27 cellular contexts compared by ENCODE assay signal in the genomic region with DNA sequence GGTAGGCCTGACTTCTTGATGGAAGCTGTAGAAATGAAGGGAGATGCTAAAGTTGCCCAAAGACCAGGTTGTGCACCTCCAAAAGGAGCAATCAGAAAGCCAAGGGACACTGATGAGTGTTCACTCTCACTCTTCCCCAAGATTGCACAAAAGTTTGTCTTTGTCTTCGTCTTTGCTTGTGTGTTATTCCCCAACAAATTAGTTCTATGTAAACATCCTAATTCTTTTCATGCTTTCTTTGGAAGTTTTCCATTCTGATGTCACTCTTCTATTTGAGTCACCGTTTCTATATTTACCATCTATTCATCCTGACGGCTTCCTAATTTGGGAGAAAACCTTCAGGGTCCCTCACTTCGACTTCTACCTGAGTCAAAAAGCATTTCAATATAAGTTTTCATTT. TPM values are rescaled to one million over a fixed set of nuclear protein-coding genes. Genes with fewer than 3 reads are reported as not detected.
A peak's percentile ranks its signal among the peaks of the same experiment; 100 is the strongest.
DNase-seq lines count a peak whose midpoint lies in the region; ATAC-seq and TF ChIP-seq lines count a peak whose summit lies in the region.
"Had no signal": no experiment of that assay in that cellular context is flagged by ENCODE, and none has a peak within 500 bp of the region (broad histone marks: within the 10 kb centered on the region; RNA-seq: fewer than 3 reads in every experiment).

No MANE protein-coding gene starts in this region.

- POLR2A ChIA-PET in IMR-90 (lab: Charles Lee; ENCODE audit: unreplicated experiment), result no interaction called here
- POLR2A ChIA-PET in naive thymus-derived CD4-positive, alpha-beta T cell (lab: Charles Lee), result no interaction called here

- no peak overlapping the region for H2AFZ ChIP-seq in IMR-90 (replicated peaks; ENCODE audit: low read length, poor library complexity)

- no peaks in the 10 kb centered on the region for H4K20me1 ChIP-seq in IMR-90 (ENCODE audit: insufficient read depth, low read length)

- H3K4me3 ChIP-seq in IMR-90 (ENCODE audit: insufficient read depth, low read depth, low read length) (no peak overlapping the region), cardiac fibroblast (replicated peaks in 1 of 2; ENCODE audit: low read depth in 2 of 2, low read length in 2 of 2) (no peak overlapping the region), brain microvascular endothelial cell (ENCODE audit: low read depth, low read length) (no peak overlapping the region)
- no peak overlapping the region for H3K4me3 ChIP-seq in naive thymus-derived CD4-positive, alpha-beta T cell (ENCODE audit: low read length)
- H3K4me3 ChIP-seq: gastrocnemius medialis had no signal

- peak overlapping the region; percentile 94; the same call in 1 of the 2 replicates for H2BK20ac ChIP-seq in IMR-90 (ENCODE audit: low read depth, low read length)

- no peaks in the 10 kb centered on the region for H3K9me3 ChIP-seq in IMR-90 (ENCODE audit: control insufficient read depth, insufficient read depth, low read length)
- no peaks in the 10 kb centered on the region for H3K9me3 ChIP-seq in naive thymus-derived CD4-positive, alpha-beta T cell (ENCODE audit: control insufficient read depth in 2 of 3, low read length in 3 of 3)
- H3K9me3 ChIP-seq: gastrocnemius medialis had no signal

- BruUV-seq in IMR-90 (replicated peaks; lab: Mats Ljungman, UMichigan), result no TSS peak

- no peak overlapping the region for H4K5ac ChIP-seq in IMR-90 (ENCODE audit: low read depth, low read length)

- no CpG with 5 or more reads among the region's 4 CpGs for WGBS in IMR-90 (ENCODE audit: extremely low coverage in 2 of 2, insufficient read length in 1 of 2), 2 experiments

- TF ChIP-seq RAD21 in IMR-90 (IDR thresholded peaks at IDR 0.05; ENCODE audit: low read length), result no peak

- no peak overlapping the region for H3K27ac ChIP-seq in IMR-90 (ENCODE audit: insufficient read depth, low read length)
- no peak overlapping the region for H3K27ac ChIP-seq in brain microvascular endothelial cell
- no peak overlapping the region for H3K27ac ChIP-seq in naive thymus-derived CD4-positive, alpha-beta T cell (ENCODE audit: low read depth, low read length)
- H3K27ac ChIP-seq: gastrocnemius medialis had no signal

- H3K27me3 Mint-ChIP-seq in naive thymus-derived CD4-positive, alpha-beta T cell, result peaks cover 4 to 16% (median 11%) of the 10 kb centered on the region in 5 donors

- peak overlapping the region; percentile 92; the same call in 1 of the 2 replicates for H2BK120ac ChIP-seq in IMR-90 (ENCODE audit: low read depth, low read length)

- no peaks in the 10 kb centered on the region for H3K36me3 ChIP-seq in IMR-90 (ENCODE audit: control insufficient read depth, insufficient read depth, low read length)
- H3K36me3 ChIP-seq in brain microvascular endothelial cell (replicated peaks), result no peaks in the 10 kb centered on the region
- H3K36me3 ChIP-seq in naive thymus-derived CD4-positive, alpha-beta T cell (ENCODE audit: control insufficient read depth in 2 of 3, insufficient read depth in 3 of 3, low read length in 3 of 3), result no peaks in the 10 kb centered on the region
- H3K36me3 ChIP-seq: gastrocnemius medialis had no signal

- TF ChIP-seq POLR2A in IMR-90 (IDR thresholded peaks at IDR 0.05; ENCODE audit: low read depth, low read length), result no peak

- peak overlapping the region; percentile 16 for H2BK5ac ChIP-seq in IMR-90 (ENCODE audit: low read depth, low read length, poor library complexity, severe bottlenecking)

- H3K36me3 Mint-ChIP-seq in naive thymus-derived CD4-positive, alpha-beta T cell, result no peaks in the 10 kb centered on the region
- H3K36me3 Mint-ChIP-seq: CD4-positive, alpha-beta memory T cell had no signal

- peaks cover 2% of the 10 kb centered on the region for H3K4me1 ChIP-seq in IMR-90 (ENCODE audit: control insufficient read depth, insufficient read depth, low read length)
- H3K4me1 ChIP-seq in naive thymus-derived CD4-positive, alpha-beta T cell (ENCODE audit: control insufficient read depth in 2 of 2, insufficient read depth in 2 of 2, low read length in 2 of 2), result peaks cover 0 to 6% of the 10 kb centered on the region in 2 donors
- H3K4me1 ChIP-seq: gastrocnemius medialis had no signal

- intact Hi-C loops in IMR-90 (cut with micrococcal nuclease), result no loop called here
- intact Hi-C loops in naive thymus-derived CD4-positive, alpha-beta T cell (cut with micrococcal nuclease), result loop anchor here (1.0 kb wide), 1 partner anchor 33 kb away; no protein-coding TSS in a partner anchor

- peak; percentile 31; the same call in 1 of the 2 replicates for ATAC-seq in IMR-90 (ENCODE audit: low read depth)
- ATAC-seq in naive thymus-derived CD4-positive, alpha-beta T cell, result no peak
- ATAC-seq in GM18498 (IDR thresholded peaks at IDR 0.05; ENCODE audit: unreplicated experiment), result no peak
- ATAC-seq: gastrocnemius medialis, left colon had no signal

- H3K9me1 ChIP-seq in IMR-90 (ENCODE audit: insufficient read depth, low read length), result peaks cover 4% of the 10 kb centered on the region; the same call in 1 of the 2 replicates

- no peak overlapping the region for H3K18ac ChIP-seq in IMR-90 (ENCODE audit: low read depth, low read length)

- no peak overlapping the region for H3K9ac ChIP-seq in IMR-90 (ENCODE audit: low read depth, low read length)

- peak; percentile 26 for DNase-seq in AG08396 (ENCODE audit: low spot score)
- DNase-seq in IMR-90, result peak; percentile 67
- peak; percentile 7 to 69 for DNase-seq in cardiac fibroblast (ENCODE audit: low read depth in 2 of 2)
- peak; percentile 73 for DNase-seq in iris pigment epithelial cell (ENCODE audit: low read depth)
- no peak for DNase-seq in brain microvascular endothelial cell
- DNase-seq in naive thymus-derived CD4-positive, alpha-beta T cell, result no peak
- DNase-seq in NCI-H1694 (lab: John Stamatoyannopoulos, UW), result no peak
- DNase-seq: activated CD4-positive, alpha-beta T cell treated with anti-CD3 and anti-CD28 coated beads for 4 hours; activated effector memory CD4-positive, alpha-beta T cell treated with Interleukin-2 at 50 U/mL for 16 hours; amniotic stem cell; CD4-positive, alpha-beta memory T cell; DMS53; gastrocnemius medialis; KG1; left colon; midbrain; NCI-H1048; NCI-H2081 treated with DMSO at 0.1 percent for 48 hours; RPMI8226; stimulated activated CD4-positive, alpha-beta T cell treated with anti-CD3 and anti-CD28 coated beads, Interleukin-12 subunit alpha, Interleukin-12 subunit beta, amount 100 ng/mL, for 4 hours; stimulated activated CD8-positive, alpha-beta memory T cell treated with anti-CD3 and anti-CD28 coated beads, Interleukin-4, amount 100 ng/mL, for 48 hours had no signal

- TF ChIP-seq CTCF in IMR-90 (conservative IDR thresholded peaks at IDR 0.05; ENCODE audit: low read depth, low read length) (no peak), cardiac fibroblast (IDR thresholded peaks at IDR 0.05; ENCODE audit: low read depth, low read length) (no peak), brain microvascular endothelial cell (IDR thresholded peaks at IDR 0.05; ENCODE audit: low read depth, low read length, missing control alignments) (no peak)

- H4K8ac ChIP-seq in IMR-90 (ENCODE audit: low read depth in 2 of 2, low read length in 2 of 2), result no peak overlapping the region

- H3K9me3 Mint-ChIP-seq in naive thymus-derived CD4-positive, alpha-beta T cell, result no peaks in the 10 kb centered on the region
- H3K9me3 Mint-ChIP-seq: CD4-positive, alpha-beta memory T cell; neural crest cell had no signal

- H3K27me3 ChIP-seq in IMR-90 (ENCODE audit: control insufficient read depth, insufficient read depth, low read length) (peaks cover 8% of the 10 kb centered on the region), brain microvascular endothelial cell (replicated peaks) (no peaks in the 10 kb centered on the region)
- H3K27me3 ChIP-seq in naive thymus-derived CD4-positive, alpha-beta T cell (ENCODE audit: control insufficient read depth in 2 of 2, insufficient read depth in 2 of 2, low read length in 2 of 2), result no peaks in the 10 kb centered on the region
- H3K27me3 ChIP-seq: gastrocnemius medialis had no signal

- H3K4me1 Mint-ChIP-seq in naive thymus-derived CD4-positive, alpha-beta T cell, result peaks cover 0 to 12% (median 7%) of the 10 kb centered on the region in 7 donors

- no peak overlapping the region for H3K4me3 Mint-ChIP-seq in naive thymus-derived CD4-positive, alpha-beta T cell
- H3K4me3 Mint-ChIP-seq: CD4-positive, alpha-beta memory T cell; neural crest cell had no signal

- CTCF ChIA-PET in IMR-90 (lab: Yijun Ruan, JAX), result interaction anchor here (0.7 kb wide), 1 partner anchor 10 kb away, joined by 4 read pairs; no protein-coding TSS in a partner anchor
- CTCF ChIA-PET in naive thymus-derived CD4-positive, alpha-beta T cell (lab: Charles Lee), result interaction anchor here (1.2 kb wide), 1 partner anchor 278 kb away, joined by 3 read pairs; no protein-coding TSS in a partner anchor

- no peak overlapping the region for H3K4me2 ChIP-seq in IMR-90 (ENCODE audit: low read depth, low read length)

- no peak overlapping the region for H3K27ac Mint-ChIP-seq in naive thymus-derived CD4-positive, alpha-beta T cell

- no peak overlapping the region for H4K91ac ChIP-seq in IMR-90 (ENCODE audit: insufficient read depth, low read depth, low read length)

- peak overlapping the region; percentile 21 for H2AK9ac ChIP-seq in IMR-90 (replicated peaks; ENCODE audit: low read depth, low read length, poor library complexity)

- no peak overlapping the region for H3K14ac ChIP-seq in IMR-90 (replicated peaks; ENCODE audit: low read depth, low read length)

- no peak overlapping the region for H2AK5ac ChIP-seq in IMR-90 (ENCODE audit: low read depth, low read length)

- H3K23ac ChIP-seq in IMR-90 (ENCODE audit: low read depth, low read length), result no peak overlapping the region

- dilution Hi-C loops in IMR-90 (cut with HindIII; ENCODE audit: low sequenced_read_pairs, unreplicated experiment), result no loop called here

- no peaks in the 10 kb centered on the region for H3K79me1 ChIP-seq in IMR-90 (ENCODE audit: low read depth in 1 of 2, low read length in 2 of 2)

- no peak overlapping the region for H3K4ac ChIP-seq in IMR-90 (ENCODE audit: low read depth, low read length)

- in situ Hi-C loops in IMR-90 (cut with MboI; ENCODE audit: low sequenced_read_pairs), result no loop called here
- in situ Hi-C loops in brain microvascular endothelial cell (cut with HindIII; ENCODE audit: low pct_ligation_motif_present, low sequenced_read_pairs), result no loop called here

- H2BK15ac ChIP-seq in IMR-90 (ENCODE audit: low read depth, low read length), result no peak overlapping the region

- H3K56ac ChIP-seq in IMR-90 (ENCODE audit: extremely low read depth, insufficient read depth, low read length), result peak overlapping the region; percentile 45; the same call in 1 of the 2 replicates

RNA-seq across cellular contexts. Expression of a gene that starts 3.7 kb away (rescaled TPM):
- total RNA-seq in IMR-90 (2012; rRNA removed), result not detected in 2 replicates
- polyA plus RNA-seq in IMR-90 (2012; rRNA removed), result not detected in 2 replicates
- not detected in 2 replicates for polyA plus RNA-seq in IMR-90 (2012; cell fraction: cytosol; rRNA removed)
- polyA plus RNA-seq in IMR-90 (2012; cell fraction: nucleus; rRNA removed; ENCODE audit: low replicate concordance), result not detected in 2 replicates
- 10 to 100 TPM in 2 of 5 experiments, 1 to 10 TPM in 2, under 1 TPM in 1; 0.19 to 23.3 (median 5.9) TPM for total RNA-seq in naive thymus-derived CD4-positive, alpha-beta T cell
- polyA plus RNA-seq in naive thymus-derived CD4-positive, alpha-beta T cell, result under 1 TPM; 0.74 to 0.75 TPM
- total RNA-seq: NCI-H460, subcutaneous adipose tissue had no signal
- polyA plus RNA-seq: AG04450 had no signal

RNA-seq across cellular contexts. Expression of a gene that starts 13.1 kb away (rescaled TPM):
- not detected in 2 replicates for total RNA-seq in IMR-90 (2012; rRNA removed)
- polyA plus RNA-seq in IMR-90 (2012; rRNA removed), result not detected in 2 replicates
- polyA plus RNA-seq in IMR-90 (2012; cell fraction: cytosol; rRNA removed), result not detected in 2 replicates
- not detected in 2 replicates for polyA plus RNA-seq in IMR-90 (2012; cell fraction: nucleus; rRNA removed; ENCODE audit: low replicate concordance)
- not detected for total RNA-seq in naive thymus-derived CD4-positive, alpha-beta T cell
- not detected for polyA plus RNA-seq in naive thymus-derived CD4-positive, alpha-beta T cell
- total RNA-seq: CD4-positive, alpha-beta memory T cell; cerebellum; gastrocnemius medialis; left colon; NCI-H460; neural crest cell; subcutaneous adipose tissue had no signal
- polyA plus RNA-seq: AG04450; CD4-positive, alpha-beta memory T cell had no signal

RNA-seq across cellular contexts. Expression of a gene that starts 44.7 kb away (rescaled TPM):
- total RNA-seq in IMR-90 (2012; rRNA removed), result 1.3 and 1.9 TPM in 2 replicates
- 1.5 and 1.6 TPM in 2 replicates for polyA plus RNA-seq in IMR-90 (2012; rRNA removed)
- 1.2 and 1.5 TPM in 2 replicates for polyA plus RNA-seq in IMR-90 (2012; cell fraction: cytosol; rRNA removed)
- polyA plus RNA-seq in IMR-90 (2012; cell fraction: nucleus; rRNA removed; ENCODE audit: low replicate concordance), result 3.7 TPM in 2 replicates
- 10 to 100 TPM in 4 of 5 experiments, 1 to 10 TPM in 1; 6.7 to 25.3 (median 20.1) TPM for total RNA-seq in naive thymus-derived CD4-positive, alpha-beta T cell
- polyA plus RNA-seq in naive thymus-derived CD4-positive, alpha-beta T cell, result 10 to 100 TPM; 24.8 to 27.1 TPM

Comparison
In these comparisons a context has a peak if more than half of its experiments do, and no peak if none do; other contexts are left out.
1. DNase-seq: peak in AG08396 (single experiment), IMR-90 (single experiment), cardiac fibroblast (2 of 2) and iris pigment epithelial cell (single experiment); none in brain microvascular endothelial cell (single experiment), naive thymus-derived CD4-positive, alpha-beta T cell (0 of 9) and NCI-H1694 (single experiment).